1 cellular context compared by ENCODE assay signal in the genomic region with DNA sequence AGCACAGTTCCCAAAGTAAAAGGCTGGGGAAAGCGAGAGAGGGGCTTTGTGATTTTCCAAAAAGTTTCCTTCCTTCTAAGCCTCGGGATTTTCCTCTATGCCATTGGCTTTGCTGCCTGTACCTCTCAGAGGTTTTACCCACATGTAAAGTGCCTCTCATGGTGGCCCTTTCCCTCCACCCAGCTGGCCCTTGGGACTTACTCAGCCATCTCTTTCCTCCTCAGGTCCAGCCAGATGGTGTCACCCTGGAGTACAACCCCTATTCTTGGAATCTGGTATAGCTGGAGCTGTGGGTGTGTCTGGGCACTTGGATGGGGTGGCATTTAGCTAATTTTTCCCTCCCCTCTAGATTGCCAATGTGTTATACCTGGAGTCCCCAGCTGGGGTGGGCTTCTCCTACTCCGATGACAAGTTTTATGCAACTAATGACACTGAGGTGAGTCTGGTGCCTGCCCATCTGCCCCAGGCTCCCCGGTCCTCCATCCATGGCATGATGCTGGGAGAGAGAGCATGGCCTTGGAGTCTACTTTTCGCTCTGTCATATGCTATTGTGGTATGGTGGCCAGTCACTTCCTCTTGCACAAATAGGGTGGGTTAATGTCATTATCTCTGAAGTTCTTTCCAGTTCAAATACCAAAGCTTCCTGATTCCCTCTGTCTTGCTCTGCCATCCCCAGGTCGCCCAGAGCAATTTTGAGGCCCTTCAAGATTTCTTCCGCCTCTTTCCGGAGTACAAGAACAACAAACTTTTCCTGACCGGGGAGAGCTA.
TF ChIP-seq lines count a peak whose summit lies in the region.

No MANE protein-coding gene starts in this region.

TF ChIP-seq in GM23338, 12 proteins besides CTCF, POLR2A, EP300 and RAD21 (continued from another document):
- TF ChIP-seq, protein P1, sequence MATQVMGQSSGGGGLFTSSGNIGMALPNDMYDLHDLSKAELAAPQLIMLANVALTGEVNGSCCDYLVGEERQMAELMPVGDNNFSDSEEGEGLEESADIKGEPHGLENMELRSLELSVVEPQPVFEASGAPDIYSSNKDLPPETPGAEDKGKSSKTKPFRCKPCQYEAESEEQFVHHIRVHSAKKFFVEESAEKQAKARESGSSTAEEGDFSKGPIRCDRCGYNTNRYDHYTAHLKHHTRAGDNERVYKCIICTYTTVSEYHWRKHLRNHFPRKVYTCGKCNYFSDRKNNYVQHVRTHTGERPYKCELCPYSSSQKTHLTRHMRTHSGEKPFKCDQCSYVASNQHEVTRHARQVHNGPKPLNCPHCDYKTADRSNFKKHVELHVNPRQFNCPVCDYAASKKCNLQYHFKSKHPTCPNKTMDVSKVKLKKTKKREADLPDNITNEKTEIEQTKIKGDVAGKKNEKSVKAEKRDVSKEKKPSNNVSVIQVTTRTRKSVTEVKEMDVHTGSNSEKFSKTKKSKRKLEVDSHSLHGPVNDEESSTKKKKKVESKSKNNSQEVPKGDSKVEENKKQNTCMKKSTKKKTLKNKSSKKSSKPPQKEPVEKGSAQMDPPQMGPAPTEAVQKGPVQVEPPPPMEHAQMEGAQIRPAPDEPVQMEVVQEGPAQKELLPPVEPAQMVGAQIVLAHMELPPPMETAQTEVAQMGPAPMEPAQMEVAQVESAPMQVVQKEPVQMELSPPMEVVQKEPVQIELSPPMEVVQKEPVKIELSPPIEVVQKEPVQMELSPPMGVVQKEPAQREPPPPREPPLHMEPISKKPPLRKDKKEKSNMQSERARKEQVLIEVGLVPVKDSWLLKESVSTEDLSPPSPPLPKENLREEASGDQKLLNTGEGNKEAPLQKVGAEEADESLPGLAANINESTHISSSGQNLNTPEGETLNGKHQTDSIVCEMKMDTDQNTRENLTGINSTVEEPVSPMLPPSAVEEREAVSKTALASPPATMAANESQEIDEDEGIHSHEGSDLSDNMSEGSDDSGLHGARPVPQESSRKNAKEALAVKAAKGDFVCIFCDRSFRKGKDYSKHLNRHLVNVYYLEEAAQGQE (IDR thresholded peaks at IDR 0.05; ENCODE audit: unreplicated experiment) = no peak
- no peak for TF ChIP-seq EZH2 (IDR thresholded peaks at IDR 0.05; ENCODE audit: low read depth, unreplicated experiment)
- no peak for TF ChIP-seq POLR2AphosphoS5 (IDR thresholded peaks at IDR 0.05; ENCODE audit: low read depth)
- no peak for TF ChIP-seq STAT1 (IDR thresholded peaks at IDR 0.05; ENCODE audit: unreplicated experiment)
- no peak for TF ChIP-seq ZNF331 (CRISPR knock-in tag; IDR thresholded peaks at IDR 0.05; ENCODE audit: low read depth)
- TF ChIP-seq, protein P2, sequence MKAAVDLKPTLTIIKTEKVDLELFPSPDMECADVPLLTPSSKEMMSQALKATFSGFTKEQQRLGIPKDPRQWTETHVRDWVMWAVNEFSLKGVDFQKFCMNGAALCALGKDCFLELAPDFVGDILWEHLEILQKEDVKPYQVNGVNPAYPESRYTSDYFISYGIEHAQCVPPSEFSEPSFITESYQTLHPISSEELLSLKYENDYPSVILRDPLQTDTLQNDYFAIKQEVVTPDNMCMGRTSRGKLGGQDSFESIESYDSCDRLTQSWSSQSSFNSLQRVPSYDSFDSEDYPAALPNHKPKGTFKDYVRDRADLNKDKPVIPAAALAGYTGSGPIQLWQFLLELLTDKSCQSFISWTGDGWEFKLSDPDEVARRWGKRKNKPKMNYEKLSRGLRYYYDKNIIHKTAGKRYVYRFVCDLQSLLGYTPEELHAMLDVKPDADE (IDR thresholded peaks at IDR 0.05) = no peak
- TF ChIP-seq EZH2phosphoT487 (IDR thresholded peaks at IDR 0.05; ENCODE audit: unreplicated experiment) = no peak
- TF ChIP-seq, protein P3, sequence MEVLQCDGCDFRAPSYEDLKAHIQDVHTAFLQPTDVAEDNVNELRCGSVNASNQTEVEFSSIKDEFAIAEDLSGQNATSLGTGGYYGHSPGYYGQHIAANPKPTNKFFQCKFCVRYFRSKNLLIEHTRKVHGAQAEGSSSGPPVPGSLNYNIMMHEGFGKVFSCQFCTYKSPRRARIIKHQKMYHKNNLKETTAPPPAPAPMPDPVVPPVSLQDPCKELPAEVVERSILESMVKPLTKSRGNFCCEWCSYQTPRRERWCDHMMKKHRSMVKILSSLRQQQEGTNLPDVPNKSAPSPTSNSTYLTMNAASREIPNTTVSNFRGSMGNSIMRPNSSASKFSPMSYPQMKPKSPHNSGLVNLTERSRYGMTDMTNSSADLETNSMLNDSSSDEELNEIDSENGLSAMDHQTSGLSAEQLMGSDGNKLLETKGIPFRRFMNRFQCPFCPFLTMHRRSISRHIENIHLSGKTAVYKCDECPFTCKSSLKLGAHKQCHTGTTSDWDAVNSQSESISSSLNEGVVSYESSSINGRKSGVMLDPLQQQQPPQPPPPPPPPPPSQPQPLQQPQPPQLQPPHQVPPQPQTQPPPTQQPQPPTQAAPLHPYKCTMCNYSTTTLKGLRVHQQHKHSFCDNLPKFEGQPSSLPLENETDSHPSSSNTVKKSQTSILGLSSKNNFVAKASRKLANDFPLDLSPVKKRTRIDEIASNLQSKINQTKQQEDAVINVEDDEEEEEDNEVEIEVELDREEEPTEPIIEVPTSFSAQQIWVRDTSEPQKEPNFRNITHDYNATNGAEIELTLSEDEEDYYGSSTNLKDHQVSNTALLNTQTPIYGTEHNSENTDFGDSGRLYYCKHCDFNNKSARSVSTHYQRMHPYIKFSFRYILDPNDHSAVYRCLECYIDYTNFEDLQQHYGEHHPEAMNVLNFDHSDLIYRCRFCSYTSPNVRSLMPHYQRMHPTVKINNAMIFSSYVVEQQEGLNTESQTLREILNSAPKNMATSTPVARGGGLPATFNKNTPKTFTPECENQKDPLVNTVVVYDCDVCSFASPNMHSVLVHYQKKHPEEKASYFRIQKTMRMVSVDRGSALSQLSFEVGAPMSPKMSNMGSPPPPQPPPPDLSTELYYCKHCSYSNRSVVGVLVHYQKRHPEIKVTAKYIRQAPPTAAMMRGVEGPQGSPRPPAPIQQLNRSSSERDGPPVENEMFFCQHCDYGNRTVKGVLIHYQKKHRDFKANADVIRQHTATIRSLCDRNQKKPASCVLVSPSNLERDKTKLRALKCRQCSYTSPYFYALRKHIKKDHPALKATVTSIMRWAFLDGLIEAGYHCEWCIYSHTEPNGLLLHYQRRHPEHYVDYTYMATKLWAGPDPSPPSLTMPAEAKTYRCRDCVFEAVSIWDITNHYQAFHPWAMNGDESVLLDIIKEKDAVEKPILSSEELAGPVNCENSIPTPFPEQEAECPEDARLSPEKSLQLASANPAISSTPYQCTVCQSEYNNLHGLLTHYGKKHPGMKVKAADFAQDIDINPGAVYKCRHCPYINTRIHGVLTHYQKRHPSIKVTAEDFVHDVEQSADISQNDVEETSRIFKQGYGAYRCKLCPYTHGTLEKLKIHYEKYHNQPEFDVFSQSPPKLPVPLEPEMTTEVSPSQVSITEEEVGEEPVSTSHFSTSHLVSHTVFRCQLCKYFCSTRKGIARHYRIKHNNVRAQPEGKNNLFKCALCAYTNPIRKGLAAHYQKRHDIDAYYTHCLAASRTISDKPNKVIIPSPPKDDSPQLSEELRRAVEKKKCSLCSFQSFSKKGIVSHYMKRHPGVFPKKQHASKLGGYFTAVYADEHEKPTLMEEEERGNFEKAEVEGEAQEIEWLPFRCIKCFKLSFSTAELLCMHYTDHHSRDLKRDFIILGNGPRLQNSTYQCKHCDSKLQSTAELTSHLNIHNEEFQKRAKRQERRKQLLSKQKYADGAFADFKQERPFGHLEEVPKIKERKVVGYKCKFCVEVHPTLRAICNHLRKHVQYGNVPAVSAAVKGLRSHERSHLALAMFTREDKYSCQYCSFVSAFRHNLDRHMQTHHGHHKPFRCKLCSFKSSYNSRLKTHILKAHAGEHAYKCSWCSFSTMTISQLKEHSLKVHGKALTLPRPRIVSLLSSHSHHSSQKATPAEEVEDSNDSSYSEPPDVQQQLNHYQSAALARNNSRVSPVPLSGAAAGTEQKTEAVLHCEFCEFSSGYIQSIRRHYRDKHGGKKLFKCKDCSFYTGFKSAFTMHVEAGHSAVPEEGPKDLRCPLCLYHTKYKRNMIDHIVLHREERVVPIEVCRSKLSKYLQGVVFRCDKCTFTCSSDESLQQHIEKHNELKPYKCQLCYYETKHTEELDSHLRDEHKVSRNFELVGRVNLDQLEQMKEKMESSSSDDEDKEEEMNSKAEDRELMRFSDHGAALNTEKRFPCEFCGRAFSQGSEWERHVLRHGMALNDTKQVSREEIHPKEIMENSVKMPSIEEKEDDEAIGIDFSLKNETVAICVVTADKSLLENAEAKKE (CRISPR knock-in tag; IDR thresholded peaks at IDR 0.05) = no peak
